In the genomic region with DNA sequence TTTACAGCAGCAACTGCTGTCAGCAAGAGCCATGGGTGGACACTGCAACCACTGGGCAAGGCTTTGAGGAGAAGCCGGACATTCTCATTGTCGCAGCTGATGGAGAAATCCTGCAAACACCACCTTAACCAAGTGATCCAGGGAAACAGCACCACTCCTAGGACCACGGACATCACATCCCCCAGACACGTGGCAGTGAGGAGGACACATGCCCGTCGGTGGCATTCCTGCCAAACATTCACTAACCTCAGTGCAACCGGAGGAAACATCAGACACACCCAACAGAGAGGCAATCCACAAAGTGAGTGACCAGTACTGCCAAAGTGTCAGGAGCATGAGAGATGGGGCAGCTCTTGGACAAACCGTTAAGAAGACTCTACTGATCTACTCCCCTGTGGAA, we compare ENCODE assay signal across 2 cellular contexts.
TF ChIP-seq lines count a peak whose summit lies in the region.

No MANE protein-coding gene starts in this region.

TF ChIP-seq in GM23338, 12 proteins besides CTCF, POLR2A, EP300 and RAD21 (continued from another document):
- TF ChIP-seq, protein P1, sequence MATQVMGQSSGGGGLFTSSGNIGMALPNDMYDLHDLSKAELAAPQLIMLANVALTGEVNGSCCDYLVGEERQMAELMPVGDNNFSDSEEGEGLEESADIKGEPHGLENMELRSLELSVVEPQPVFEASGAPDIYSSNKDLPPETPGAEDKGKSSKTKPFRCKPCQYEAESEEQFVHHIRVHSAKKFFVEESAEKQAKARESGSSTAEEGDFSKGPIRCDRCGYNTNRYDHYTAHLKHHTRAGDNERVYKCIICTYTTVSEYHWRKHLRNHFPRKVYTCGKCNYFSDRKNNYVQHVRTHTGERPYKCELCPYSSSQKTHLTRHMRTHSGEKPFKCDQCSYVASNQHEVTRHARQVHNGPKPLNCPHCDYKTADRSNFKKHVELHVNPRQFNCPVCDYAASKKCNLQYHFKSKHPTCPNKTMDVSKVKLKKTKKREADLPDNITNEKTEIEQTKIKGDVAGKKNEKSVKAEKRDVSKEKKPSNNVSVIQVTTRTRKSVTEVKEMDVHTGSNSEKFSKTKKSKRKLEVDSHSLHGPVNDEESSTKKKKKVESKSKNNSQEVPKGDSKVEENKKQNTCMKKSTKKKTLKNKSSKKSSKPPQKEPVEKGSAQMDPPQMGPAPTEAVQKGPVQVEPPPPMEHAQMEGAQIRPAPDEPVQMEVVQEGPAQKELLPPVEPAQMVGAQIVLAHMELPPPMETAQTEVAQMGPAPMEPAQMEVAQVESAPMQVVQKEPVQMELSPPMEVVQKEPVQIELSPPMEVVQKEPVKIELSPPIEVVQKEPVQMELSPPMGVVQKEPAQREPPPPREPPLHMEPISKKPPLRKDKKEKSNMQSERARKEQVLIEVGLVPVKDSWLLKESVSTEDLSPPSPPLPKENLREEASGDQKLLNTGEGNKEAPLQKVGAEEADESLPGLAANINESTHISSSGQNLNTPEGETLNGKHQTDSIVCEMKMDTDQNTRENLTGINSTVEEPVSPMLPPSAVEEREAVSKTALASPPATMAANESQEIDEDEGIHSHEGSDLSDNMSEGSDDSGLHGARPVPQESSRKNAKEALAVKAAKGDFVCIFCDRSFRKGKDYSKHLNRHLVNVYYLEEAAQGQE (IDR thresholded peaks at IDR 0.05; ENCODE audit: unreplicated experiment): no peak
- no peak for TF ChIP-seq EZH2phosphoT487 (IDR thresholded peaks at IDR 0.05; ENCODE audit: unreplicated experiment)
- TF ChIP-seq STAT1 (IDR thresholded peaks at IDR 0.05; ENCODE audit: unreplicated experiment): no peak
- no peak for TF ChIP-seq JUNB (IDR thresholded peaks at IDR 0.05; ENCODE audit: unreplicated experiment)
- TF ChIP-seq ZNF331 (CRISPR knock-in tag; IDR thresholded peaks at IDR 0.05; ENCODE audit: low read depth): no peak
- TF ChIP-seq CREB1 (CRISPR knock-in tag; IDR thresholded peaks at IDR 0.05; ENCODE audit: low read depth): no peak
- TF ChIP-seq, protein P2, sequence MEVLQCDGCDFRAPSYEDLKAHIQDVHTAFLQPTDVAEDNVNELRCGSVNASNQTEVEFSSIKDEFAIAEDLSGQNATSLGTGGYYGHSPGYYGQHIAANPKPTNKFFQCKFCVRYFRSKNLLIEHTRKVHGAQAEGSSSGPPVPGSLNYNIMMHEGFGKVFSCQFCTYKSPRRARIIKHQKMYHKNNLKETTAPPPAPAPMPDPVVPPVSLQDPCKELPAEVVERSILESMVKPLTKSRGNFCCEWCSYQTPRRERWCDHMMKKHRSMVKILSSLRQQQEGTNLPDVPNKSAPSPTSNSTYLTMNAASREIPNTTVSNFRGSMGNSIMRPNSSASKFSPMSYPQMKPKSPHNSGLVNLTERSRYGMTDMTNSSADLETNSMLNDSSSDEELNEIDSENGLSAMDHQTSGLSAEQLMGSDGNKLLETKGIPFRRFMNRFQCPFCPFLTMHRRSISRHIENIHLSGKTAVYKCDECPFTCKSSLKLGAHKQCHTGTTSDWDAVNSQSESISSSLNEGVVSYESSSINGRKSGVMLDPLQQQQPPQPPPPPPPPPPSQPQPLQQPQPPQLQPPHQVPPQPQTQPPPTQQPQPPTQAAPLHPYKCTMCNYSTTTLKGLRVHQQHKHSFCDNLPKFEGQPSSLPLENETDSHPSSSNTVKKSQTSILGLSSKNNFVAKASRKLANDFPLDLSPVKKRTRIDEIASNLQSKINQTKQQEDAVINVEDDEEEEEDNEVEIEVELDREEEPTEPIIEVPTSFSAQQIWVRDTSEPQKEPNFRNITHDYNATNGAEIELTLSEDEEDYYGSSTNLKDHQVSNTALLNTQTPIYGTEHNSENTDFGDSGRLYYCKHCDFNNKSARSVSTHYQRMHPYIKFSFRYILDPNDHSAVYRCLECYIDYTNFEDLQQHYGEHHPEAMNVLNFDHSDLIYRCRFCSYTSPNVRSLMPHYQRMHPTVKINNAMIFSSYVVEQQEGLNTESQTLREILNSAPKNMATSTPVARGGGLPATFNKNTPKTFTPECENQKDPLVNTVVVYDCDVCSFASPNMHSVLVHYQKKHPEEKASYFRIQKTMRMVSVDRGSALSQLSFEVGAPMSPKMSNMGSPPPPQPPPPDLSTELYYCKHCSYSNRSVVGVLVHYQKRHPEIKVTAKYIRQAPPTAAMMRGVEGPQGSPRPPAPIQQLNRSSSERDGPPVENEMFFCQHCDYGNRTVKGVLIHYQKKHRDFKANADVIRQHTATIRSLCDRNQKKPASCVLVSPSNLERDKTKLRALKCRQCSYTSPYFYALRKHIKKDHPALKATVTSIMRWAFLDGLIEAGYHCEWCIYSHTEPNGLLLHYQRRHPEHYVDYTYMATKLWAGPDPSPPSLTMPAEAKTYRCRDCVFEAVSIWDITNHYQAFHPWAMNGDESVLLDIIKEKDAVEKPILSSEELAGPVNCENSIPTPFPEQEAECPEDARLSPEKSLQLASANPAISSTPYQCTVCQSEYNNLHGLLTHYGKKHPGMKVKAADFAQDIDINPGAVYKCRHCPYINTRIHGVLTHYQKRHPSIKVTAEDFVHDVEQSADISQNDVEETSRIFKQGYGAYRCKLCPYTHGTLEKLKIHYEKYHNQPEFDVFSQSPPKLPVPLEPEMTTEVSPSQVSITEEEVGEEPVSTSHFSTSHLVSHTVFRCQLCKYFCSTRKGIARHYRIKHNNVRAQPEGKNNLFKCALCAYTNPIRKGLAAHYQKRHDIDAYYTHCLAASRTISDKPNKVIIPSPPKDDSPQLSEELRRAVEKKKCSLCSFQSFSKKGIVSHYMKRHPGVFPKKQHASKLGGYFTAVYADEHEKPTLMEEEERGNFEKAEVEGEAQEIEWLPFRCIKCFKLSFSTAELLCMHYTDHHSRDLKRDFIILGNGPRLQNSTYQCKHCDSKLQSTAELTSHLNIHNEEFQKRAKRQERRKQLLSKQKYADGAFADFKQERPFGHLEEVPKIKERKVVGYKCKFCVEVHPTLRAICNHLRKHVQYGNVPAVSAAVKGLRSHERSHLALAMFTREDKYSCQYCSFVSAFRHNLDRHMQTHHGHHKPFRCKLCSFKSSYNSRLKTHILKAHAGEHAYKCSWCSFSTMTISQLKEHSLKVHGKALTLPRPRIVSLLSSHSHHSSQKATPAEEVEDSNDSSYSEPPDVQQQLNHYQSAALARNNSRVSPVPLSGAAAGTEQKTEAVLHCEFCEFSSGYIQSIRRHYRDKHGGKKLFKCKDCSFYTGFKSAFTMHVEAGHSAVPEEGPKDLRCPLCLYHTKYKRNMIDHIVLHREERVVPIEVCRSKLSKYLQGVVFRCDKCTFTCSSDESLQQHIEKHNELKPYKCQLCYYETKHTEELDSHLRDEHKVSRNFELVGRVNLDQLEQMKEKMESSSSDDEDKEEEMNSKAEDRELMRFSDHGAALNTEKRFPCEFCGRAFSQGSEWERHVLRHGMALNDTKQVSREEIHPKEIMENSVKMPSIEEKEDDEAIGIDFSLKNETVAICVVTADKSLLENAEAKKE (CRISPR knock-in tag; IDR thresholded peaks at IDR 0.05): no peak
- TF ChIP-seq, protein P3, sequence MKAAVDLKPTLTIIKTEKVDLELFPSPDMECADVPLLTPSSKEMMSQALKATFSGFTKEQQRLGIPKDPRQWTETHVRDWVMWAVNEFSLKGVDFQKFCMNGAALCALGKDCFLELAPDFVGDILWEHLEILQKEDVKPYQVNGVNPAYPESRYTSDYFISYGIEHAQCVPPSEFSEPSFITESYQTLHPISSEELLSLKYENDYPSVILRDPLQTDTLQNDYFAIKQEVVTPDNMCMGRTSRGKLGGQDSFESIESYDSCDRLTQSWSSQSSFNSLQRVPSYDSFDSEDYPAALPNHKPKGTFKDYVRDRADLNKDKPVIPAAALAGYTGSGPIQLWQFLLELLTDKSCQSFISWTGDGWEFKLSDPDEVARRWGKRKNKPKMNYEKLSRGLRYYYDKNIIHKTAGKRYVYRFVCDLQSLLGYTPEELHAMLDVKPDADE (IDR thresholded peaks at IDR 0.05): no peak

TF ChIP-seq in endothelial cell of umbilical vein, 7 proteins besides CTCF, POLR2A, EP300 and RAD21 (continued from another document):
- TF ChIP-seq EZH2 (IDR thresholded peaks at IDR 0.05; ENCODE audit: borderline replicate concordance, low read depth, low read length, severe bottlenecking) (no peak), MYC (IDR thresholded peaks at IDR 0.05; ENCODE audit: low read depth, low read length) (no peak), POLR2AphosphoS5 (IDR thresholded peaks at IDR 0.05; ENCODE audit: insufficient read depth, low read depth, low read length) (no peak), JUN (IDR thresholded peaks at IDR 0.05; ENCODE audit: borderline replicate concordance, insufficient read depth, insufficient read length, low read depth) (no peak)
